1 cellular context compared by ENCODE assay signal in the genomic region with DNA sequence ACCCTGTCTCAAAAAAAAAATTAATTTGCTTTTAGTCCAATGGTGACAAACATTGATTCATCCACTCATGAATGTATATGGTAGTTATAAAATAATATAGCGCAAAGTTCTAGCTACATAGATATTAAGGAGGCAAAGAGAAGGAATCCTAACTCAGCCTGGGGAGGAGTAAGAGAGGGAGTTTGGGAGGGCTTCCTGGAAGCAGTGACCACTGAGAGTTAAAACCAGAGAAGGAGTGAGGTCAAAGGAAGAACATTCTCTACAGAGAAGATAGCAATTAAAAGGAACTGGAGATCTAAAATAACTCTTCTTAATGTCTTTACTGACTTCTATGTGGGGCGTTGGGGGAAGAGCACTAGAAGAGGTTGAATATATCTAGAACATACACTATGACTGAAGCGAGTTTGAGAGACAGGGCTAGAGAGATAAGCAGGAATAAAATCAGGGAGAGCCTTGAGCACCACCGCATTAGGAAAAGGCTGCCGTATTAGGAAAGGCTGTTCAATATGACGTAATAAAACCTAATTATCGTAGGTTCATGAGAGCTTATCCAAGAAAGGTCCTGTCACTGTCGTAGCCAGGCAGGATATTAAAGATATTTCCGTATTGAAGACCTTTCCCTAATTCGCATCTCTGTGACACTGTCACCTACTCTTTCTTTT.
TF ChIP-seq lines count a peak whose summit lies in the region.

No MANE protein-coding gene starts in this region.

TF ChIP-seq in K562, 482 proteins besides CTCF, POLR2A, EP300 and RAD21 (continued from another document and continues in another):
- TF ChIP-seq, protein P1, sequence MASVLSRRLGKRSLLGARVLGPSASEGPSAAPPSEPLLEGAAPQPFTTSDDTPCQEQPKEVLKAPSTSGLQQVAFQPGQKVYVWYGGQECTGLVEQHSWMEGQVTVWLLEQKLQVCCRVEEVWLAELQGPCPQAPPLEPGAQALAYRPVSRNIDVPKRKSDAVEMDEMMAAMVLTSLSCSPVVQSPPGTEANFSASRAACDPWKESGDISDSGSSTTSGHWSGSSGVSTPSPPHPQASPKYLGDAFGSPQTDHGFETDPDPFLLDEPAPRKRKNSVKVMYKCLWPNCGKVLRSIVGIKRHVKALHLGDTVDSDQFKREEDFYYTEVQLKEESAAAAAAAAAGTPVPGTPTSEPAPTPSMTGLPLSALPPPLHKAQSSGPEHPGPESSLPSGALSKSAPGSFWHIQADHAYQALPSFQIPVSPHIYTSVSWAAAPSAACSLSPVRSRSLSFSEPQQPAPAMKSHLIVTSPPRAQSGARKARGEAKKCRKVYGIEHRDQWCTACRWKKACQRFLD (CRISPR knock-in tag; IDR thresholded peaks at IDR 0.05), result 0 out of 2 replicates have a peak, but pooled peaks have one; percentile 24
- TF ChIP-seq, protein P2, sequence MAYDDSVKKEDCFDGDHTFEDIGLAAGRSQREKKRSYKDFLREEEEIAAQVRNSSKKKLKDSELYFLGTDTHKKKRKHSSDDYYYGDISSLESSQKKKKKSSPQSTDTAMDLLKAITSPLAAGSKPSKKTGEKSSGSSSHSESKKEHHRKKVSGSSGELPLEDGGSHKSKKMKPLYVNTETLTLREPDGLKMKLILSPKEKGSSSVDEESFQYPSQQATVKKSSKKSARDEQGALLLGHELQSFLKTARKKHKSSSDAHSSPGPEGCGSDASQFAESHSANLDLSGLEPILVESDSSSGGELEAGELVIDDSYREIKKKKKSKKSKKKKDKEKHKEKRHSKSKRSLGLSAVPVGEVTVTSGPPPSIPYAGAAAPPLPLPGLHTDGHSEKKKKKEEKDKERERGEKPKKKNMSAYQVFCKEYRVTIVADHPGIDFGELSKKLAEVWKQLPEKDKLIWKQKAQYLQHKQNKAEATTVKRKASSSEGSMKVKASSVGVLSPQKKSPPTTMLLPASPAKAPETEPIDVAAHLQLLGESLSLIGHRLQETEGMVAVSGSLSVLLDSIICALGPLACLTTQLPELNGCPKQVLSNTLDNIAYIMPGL (CRISPR knock-in tag; IDR thresholded peaks at IDR 0.05), result no peak
- TF ChIP-seq HMBOX1 (IDR thresholded peaks at IDR 0.05) (no peak), COPS2 (conservative IDR thresholded peaks at IDR 0.05) (no peak), KDM1A (IDR thresholded peaks at IDR 0.05) (peak in 1 of 2 experiments; percentile 47; a peak in 3 of 4 replicates), CTBP1 (IDR thresholded peaks at IDR 0.05; ENCODE audit: borderline replicate concordance) (no peak), CBFA2T3 (IDR thresholded peaks at IDR 0.05) (peak; percentile 55), ZNF445 (CRISPR knock-in tag; IDR thresholded peaks at IDR 0.05; ENCODE audit: low read depth) (no peak), ELK3 (CRISPR knock-in tag; IDR thresholded peaks at IDR 0.05) (no peak), ZNF324 (CRISPR knock-in tag; IDR thresholded peaks at IDR 0.05) (no peak), CCNT2 (IDR thresholded peaks at IDR 0.05; ENCODE audit: borderline replicate concordance, extremely low read depth, insufficient read length, low read depth, low read length) (no peak), CHCHD3 (CRISPR knock-in tag; IDR thresholded peaks at IDR 0.05) (no peak), HDGF (IDR thresholded peaks at IDR 0.05) (no peak), BCOR (IDR thresholded peaks at IDR 0.05) (peak; percentile 67), CBFA2T2 (conservative IDR thresholded peaks at IDR 0.05) (no peak), ARID1B (IDR thresholded peaks at IDR 0.05) (peak; percentile 42; the same call in 1 of the 2 replicates), TAF1 (IDR thresholded peaks at IDR 0.05; ENCODE audit: control insufficient read depth, extremely low read depth, insufficient read depth, low read length, severe bottlenecking) (no peak), MEIS2 (IDR thresholded peaks at IDR 0.05; ENCODE audit: partially characterized antibody) (peak; percentile 75), ZNF263 (CRISPR knock-in tag; IDR thresholded peaks at IDR 0.05; ENCODE audit: borderline replicate concordance) (no peak), PKNOX1 (IDR thresholded peaks at IDR 0.05) (peak; percentile 2; the same call in 1 of the 2 replicates), CREB1 (IDR thresholded peaks at IDR 0.05) (no peak; the same call in 1 of the 2 replicates), CREB1 (CRISPR knock-in tag; IDR thresholded peaks at IDR 0.05) (peak; percentile 16; the same call in 1 of the 2 replicates), MTA3 (IDR thresholded peaks at IDR 0.05; ENCODE audit: borderline replicate concordance) (no peak), FUS (optimal IDR thresholded peaks at IDR 0.05; ENCODE audit: low read depth, low read length) (no peak), SAFB2 (IDR thresholded peaks at IDR 0.05; ENCODE audit: borderline replicate concordance, low read depth, low read length, severe bottlenecking) (no peak), ARID2 (IDR thresholded peaks at IDR 0.05) (no peak), SIRT6 (IDR thresholded peaks at IDR 0.05; ENCODE audit: low read depth, low read length) (no peak), TEAD1 (CRISPR knock-in tag; IDR thresholded peaks at IDR 0.05) (no peak), ATF1 (CRISPR knock-in tag; IDR thresholded peaks at IDR 0.05) (no peak), ATF1 (tag; IDR thresholded peaks at IDR 0.05) (0 out of 2 replicates have a peak, but pooled peaks have one; percentile 19), CEBPG (CRISPR knock-in tag; IDR thresholded peaks at IDR 0.05) (no peak), CEBPG (tag; conservative IDR thresholded peaks at IDR 0.05 in 1 of 2, IDR thresholded peaks at IDR 0.05 in 1 of 2) (peak in 1 of 2 experiments; percentile 37; a peak in 1 of 4 replicates), DDX20 (tag; IDR thresholded peaks at IDR 0.05; ENCODE audit: low read depth) (no peak), KAT8 (IDR thresholded peaks at IDR 0.05; ENCODE audit: low read depth) (no peak), MAFF (IDR thresholded peaks at IDR 0.05; ENCODE audit: low read length) (no peak), EGR1 (conservative IDR thresholded peaks at IDR 0.05) (no peak), KDM4B (IDR thresholded peaks at IDR 0.05; ENCODE audit: borderline replicate concordance in 2 of 2, low read depth in 1 of 2) (no peak), JUND (IDR thresholded peaks at IDR 0.05; ENCODE audit: borderline replicate concordance, low read depth, low read length) (peak; percentile 37; the same call in 1 of the 2 replicates), JUND (tag; IDR thresholded peaks at IDR 0.05; ENCODE audit: borderline replicate concordance, low read depth, low read length) (no peak), NONO (IDR thresholded peaks at IDR 0.05; ENCODE audit: low read depth in 2 of 2, low read length in 1 of 2) (no peak)
- TF ChIP-seq, protein P3, sequence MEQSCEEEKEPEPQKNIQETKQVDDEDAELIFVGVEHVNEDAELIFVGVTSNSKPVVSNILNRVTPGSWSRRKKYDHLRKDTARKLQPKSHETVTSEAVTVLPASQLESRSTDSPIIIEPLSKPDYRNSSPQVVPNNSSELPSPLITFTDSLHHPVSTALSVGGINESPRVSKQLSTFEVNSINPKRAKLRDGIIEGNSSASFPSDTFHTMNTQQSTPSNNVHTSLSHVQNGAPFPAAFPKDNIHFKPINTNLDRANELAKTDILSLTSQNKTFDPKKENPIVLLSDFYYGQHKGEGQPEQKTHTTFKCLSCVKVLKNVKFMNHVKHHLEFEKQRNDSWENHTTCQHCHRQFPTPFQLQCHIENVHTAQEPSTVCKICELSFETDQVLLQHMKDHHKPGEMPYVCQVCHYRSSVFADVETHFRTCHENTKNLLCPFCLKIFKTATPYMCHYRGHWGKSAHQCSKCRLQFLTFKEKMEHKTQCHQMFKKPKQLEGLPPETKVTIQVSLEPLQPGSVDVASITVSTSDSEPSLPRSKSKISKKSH (CRISPR knock-in tag; IDR thresholded peaks at IDR 0.05), result no peak
- TF ChIP-seq, protein P4, sequence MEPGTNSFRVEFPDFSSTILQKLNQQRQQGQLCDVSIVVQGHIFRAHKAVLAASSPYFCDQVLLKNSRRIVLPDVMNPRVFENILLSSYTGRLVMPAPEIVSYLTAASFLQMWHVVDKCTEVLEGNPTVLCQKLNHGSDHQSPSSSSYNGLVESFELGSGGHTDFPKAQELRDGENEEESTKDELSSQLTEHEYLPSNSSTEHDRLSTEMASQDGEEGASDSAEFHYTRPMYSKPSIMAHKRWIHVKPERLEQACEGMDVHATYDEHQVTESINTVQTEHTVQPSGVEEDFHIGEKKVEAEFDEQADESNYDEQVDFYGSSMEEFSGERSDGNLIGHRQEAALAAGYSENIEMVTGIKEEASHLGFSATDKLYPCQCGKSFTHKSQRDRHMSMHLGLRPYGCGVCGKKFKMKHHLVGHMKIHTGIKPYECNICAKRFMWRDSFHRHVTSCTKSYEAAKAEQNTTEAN (CRISPR knock-in tag; IDR thresholded peaks at IDR 0.05), result no peak
- TF ChIP-seq, protein P5, sequence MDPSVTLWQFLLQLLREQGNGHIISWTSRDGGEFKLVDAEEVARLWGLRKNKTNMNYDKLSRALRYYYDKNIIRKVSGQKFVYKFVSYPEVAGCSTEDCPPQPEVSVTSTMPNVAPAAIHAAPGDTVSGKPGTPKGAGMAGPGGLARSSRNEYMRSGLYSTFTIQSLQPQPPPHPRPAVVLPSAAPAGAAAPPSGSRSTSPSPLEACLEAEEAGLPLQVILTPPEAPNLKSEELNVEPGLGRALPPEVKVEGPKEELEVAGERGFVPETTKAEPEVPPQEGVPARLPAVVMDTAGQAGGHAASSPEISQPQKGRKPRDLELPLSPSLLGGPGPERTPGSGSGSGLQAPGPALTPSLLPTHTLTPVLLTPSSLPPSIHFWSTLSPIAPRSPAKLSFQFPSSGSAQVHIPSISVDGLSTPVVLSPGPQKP (CRISPR knock-in tag; IDR thresholded peaks at IDR 0.05), result no peak
- TF ChIP-seq, protein P6, sequence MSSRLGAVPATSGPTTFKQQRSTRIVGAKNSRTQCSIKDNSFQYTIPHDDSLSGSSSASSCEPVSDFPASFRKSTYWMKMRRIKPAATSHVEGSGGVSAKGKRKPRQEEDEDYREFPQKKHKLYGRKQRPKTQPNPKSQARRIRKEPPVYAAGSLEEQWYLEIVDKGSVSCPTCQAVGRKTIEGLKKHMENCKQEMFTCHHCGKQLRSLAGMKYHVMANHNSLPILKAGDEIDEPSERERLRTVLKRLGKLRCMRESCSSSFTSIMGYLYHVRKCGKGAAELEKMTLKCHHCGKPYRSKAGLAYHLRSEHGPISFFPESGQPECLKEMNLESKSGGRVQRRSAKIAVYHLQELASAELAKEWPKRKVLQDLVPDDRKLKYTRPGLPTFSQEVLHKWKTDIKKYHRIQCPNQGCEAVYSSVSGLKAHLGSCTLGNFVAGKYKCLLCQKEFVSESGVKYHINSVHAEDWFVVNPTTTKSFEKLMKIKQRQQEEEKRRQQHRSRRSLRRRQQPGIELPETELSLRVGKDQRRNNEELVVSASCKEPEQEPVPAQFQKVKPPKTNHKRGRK (tag; IDR thresholded peaks at IDR 0.05), result no peak
- TF ChIP-seq, protein P7, sequence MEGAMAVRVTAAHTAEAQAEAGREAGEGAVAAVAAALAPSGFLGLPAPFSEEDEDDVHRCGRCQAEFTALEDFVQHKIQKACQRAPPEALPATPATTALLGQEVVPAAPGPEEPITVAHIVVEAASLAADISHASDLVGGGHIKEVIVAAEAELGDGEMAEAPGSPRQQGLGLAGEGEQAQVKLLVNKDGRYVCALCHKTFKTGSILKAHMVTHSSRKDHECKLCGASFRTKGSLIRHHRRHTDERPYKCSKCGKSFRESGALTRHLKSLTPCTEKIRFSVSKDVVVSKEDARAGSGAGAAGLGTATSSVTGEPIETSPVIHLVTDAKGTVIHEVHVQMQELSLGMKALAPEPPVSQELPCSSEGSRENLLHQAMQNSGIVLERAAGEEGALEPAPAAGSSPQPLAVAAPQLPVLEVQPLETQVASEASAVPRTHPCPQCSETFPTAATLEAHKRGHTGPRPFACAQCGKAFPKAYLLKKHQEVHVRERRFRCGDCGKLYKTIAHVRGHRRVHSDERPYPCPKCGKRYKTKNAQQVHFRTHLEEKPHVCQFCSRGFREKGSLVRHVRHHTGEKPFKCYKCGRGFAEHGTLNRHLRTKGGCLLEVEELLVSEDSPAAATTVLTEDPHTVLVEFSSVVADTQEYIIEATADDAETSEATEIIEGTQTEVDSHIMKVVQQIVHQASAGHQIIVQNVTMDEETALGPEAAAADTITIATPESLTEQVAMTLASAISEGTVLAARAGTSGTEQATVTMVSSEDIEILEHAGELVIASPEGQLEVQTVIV (CRISPR knock-in tag; IDR thresholded peaks at IDR 0.05; ENCODE audit: borderline replicate concordance), result no peak
